ENCODE assay signal across 1 cellular context in the genomic region with DNA sequence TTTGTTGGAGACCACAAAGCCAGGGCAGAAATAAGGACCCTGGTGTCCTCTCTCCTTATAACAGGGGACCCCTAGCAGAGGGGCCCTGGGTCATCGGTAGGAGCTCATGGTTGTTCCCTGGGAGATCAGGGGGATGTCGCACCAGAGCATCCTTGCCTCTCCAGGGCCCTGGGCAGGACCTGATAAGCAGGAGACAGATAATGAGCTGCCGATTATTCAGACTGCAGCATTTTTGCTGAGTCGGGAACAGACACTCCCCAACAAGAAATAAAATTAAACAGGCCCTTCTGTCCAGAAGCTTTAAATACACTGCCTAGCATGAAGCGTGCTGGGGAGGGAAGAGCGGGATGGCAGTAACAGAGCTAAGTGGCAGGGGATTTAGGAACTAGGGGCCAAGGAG.
TF ChIP-seq lines count a peak whose summit lies in the region.

No MANE protein-coding gene starts in this region.

TF ChIP-seq in SK-N-SH treated with all-trans-retinoic acid at 6 μM for 48 hours, 23 proteins besides CTCF, POLR2A, EP300 and RAD21 (continued from another document):
- TF ChIP-seq, protein P1, sequence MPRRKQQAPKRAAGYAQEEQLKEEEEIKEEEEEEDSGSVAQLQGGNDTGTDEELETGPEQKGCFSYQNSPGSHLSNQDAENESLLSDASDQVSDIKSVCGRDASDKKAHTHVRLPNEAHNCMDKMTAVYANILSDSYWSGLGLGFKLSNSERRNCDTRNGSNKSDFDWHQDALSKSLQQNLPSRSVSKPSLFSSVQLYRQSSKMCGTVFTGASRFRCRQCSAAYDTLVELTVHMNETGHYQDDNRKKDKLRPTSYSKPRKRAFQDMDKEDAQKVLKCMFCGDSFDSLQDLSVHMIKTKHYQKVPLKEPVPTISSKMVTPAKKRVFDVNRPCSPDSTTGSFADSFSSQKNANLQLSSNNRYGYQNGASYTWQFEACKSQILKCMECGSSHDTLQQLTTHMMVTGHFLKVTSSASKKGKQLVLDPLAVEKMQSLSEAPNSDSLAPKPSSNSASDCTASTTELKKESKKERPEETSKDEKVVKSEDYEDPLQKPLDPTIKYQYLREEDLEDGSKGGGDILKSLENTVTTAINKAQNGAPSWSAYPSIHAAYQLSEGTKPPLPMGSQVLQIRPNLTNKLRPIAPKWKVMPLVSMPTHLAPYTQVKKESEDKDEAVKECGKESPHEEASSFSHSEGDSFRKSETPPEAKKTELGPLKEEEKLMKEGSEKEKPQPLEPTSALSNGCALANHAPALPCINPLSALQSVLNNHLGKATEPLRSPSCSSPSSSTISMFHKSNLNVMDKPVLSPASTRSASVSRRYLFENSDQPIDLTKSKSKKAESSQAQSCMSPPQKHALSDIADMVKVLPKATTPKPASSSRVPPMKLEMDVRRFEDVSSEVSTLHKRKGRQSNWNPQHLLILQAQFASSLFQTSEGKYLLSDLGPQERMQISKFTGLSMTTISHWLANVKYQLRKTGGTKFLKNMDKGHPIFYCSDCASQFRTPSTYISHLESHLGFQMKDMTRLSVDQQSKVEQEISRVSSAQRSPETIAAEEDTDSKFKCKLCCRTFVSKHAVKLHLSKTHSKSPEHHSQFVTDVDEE (CRISPR knock-in tag; IDR thresholded peaks at IDR 0.05), result no peak
